8 cellular contexts compared by ENCODE assay signal in genomic region chr5:134647750-134648424, GRCh38. TPM values are rescaled to one million over a fixed set of nuclear protein-coding genes. Genes with fewer than 3 reads are reported as not detected.
DNase-seq lines count a peak whose midpoint lies in the region; TF ChIP-seq lines count a peak whose summit lies in the region.

No MANE protein-coding gene starts in this region.

- TF ChIP-seq CTCF in Calu3 (IDR thresholded peaks at IDR 0.05; ENCODE audit: unreplicated experiment) (no peak), GM20000 (IDR thresholded peaks at IDR 0.05; ENCODE audit: extremely low read depth, missing control alignments) (no peak), HL-60 (IDR thresholded peaks at IDR 0.05; ENCODE audit: insufficient read depth, low read length) (no peak), VCaP (conservative IDR thresholded peaks at IDR 0.05) (no peak), tibial artery (IDR thresholded peaks at IDR 0.05) (no peak)

- H3K27me3 ChIP-seq in HL-60 (ENCODE audit: insufficient read depth, poor library complexity, severe bottlenecking), result no peaks in the 10 kb centered on the region
- H3K27me3 ChIP-seq in muscle layer of colon (ENCODE audit: control insufficient read depth in 1 of 2, insufficient read depth in 2 of 2, low read length in 2 of 2), result no peaks in the 10 kb centered on the region
- no peaks in the 10 kb centered on the region for H3K27me3 ChIP-seq in tibial artery

- H3K4me3 ChIP-seq in HL-60 (replicated peaks; ENCODE audit: insufficient read depth, low read length) (peak overlapping the region; percentile 75), muscle layer of colon (ENCODE audit: low read depth in 1 of 2, low read length in 2 of 2) (peak overlapping the region; percentile 60 to 99), tibial artery (peak overlapping the region; percentile 67 to 81)

- H3K36me3 ChIP-seq in muscle layer of colon (ENCODE audit: insufficient read depth, low read length), result no peaks in the 10 kb centered on the region
- no peaks in the 10 kb centered on the region for H3K36me3 ChIP-seq in tibial artery

- H3K4me3 Mint-ChIP-seq in Calu3 (ENCODE audit: low read depth, unreplicated experiment), result peak overlapping the region; percentile 100

- peak overlapping the region; percentile 100 for H3K27ac Mint-ChIP-seq in Calu3 (ENCODE audit: unreplicated experiment)

- H3K4me1 ChIP-seq in muscle layer of colon (ENCODE audit: insufficient read depth, low read length) (peaks cover 17% of the 10 kb centered on the region), tibial artery (peaks cover 0 to 39% (median 30%) of the 10 kb centered on the region in 4 donors)

- peaks cover 10% of the 10 kb centered on the region for H3K4me1 Mint-ChIP-seq in Calu3 (ENCODE audit: low read depth, unreplicated experiment)

- no peak for DNase-seq in Calu3
- peak; percentile 76 for DNase-seq in GM20000 (ENCODE audit: low spot score)
- DNase-seq in HL-60 (ENCODE audit: low read depth in 1 of 2, low spot score in 1 of 2), result peak; percentile 26 to 41
- DNase-seq in epidermal melanocyte (ENCODE audit: insufficient read length, low spot score), result peak; percentile 31
- peak in 1 of 2 donors; percentile 6 for DNase-seq in tibial artery
- no peak for DNase-seq in cerebellar cortex (ENCODE audit: low spot score)

- no peaks in the 10 kb centered on the region for H3K27me3 Mint-ChIP-seq in Calu3 (ENCODE audit: unreplicated experiment)

- no peaks in the 10 kb centered on the region for H3K9me3 ChIP-seq in muscle layer of colon (ENCODE audit: low read length)
- no peaks in the 10 kb centered on the region for H3K9me3 ChIP-seq in tibial artery

- H3K27ac ChIP-seq in HL-60 (replicated peaks), result peak overlapping the region; percentile 90
- H3K27ac ChIP-seq in VCaP, result peak overlapping the region; percentile 91
- peak overlapping the region; percentile 96 for H3K27ac ChIP-seq in muscle layer of colon (ENCODE audit: low read depth, low read length)
- H3K27ac ChIP-seq in tibial artery, result peak overlapping the region; percentile 90 to 94

- TSS peak; percentile 96 for BruUV-seq in Calu3 (replicated peaks; lab: Mats Ljungman, UMichigan)

- CTCF ChIA-PET in Calu3 (lab: Charles Lee), result interaction anchor here (0.6 to 1.4 kb wide), 6 partner anchors 10 to 209 kb away, joined by 3 to 6 read pairs (median 3); no protein-coding TSS in a partner anchor

- intact Hi-C loops in Calu3 (cut with micrococcal nuclease; ENCODE audit: unreplicated experiment), result loop anchor here (2.0 kb wide), 1 partner anchor 15 kb away; the partner anchor contains the start of gene SAR1B
- intact Hi-C loops in tibial artery (cut with DNase I; ENCODE audit: low total_unique reads), result loop anchor here (2.0 kb wide), 1 partner anchor 15 kb away; the partner anchor contains the start of gene SAR1B

- H3K36me3 Mint-ChIP-seq in Calu3 (ENCODE audit: insufficient read depth, unreplicated experiment), result peaks cover 33% of the 10 kb centered on the region

- H3K9me3 Mint-ChIP-seq in Calu3 (ENCODE audit: low read depth, unreplicated experiment), result no peaks in the 10 kb centered on the region

- peak overlapping the region; percentile 95 for H3K9ac ChIP-seq in muscle layer of colon (ENCODE audit: low read length)

RNA-seq across cellular contexts. Expression of gene SEC24A, which starts 0.7 kb away (rescaled TPM):
- 35.2 and 38.4 TPM in 2 replicates for total RNA-seq in Calu3 (2022)

RNA-seq across cellular contexts. Expression of gene SAR1B, which starts 15.3 kb away (rescaled TPM):
- total RNA-seq in Calu3 (2022), result 86.9 and 95.4 TPM in 2 replicates

Comparison
In these comparisons a context has a peak if more than half of its experiments do, and no peak if none do; other contexts are left out.
1. DNase-seq: peak in GM20000 (single experiment), HL-60 (2 of 2) and epidermal melanocyte (single experiment); none in Calu3 (single experiment) and cerebellar cortex (single experiment).
2. Peak in every context shown above with its lines, with median percentiles within 50 percentile points of each other: H3K27ac ChIP-seq and H3K4me3 ChIP-seq.